39 cellular contexts compared by ENCODE assay signal in genomic region chr1:78358145-78358544, GRCh38.
"Had no signal": no experiment of that assay in that cellular context is flagged by ENCODE, and none has a peak within 500 bp of the region (broad histone marks: within the 10 kb centered on the region; RNA-seq: fewer than 3 reads in every experiment).

No MANE protein-coding gene starts in this region.

- H3K4me1 Mint-ChIP-seq: activated B cell treated with CpG ODN at 0.5 μM for 24 hours; activated naive CD4-positive, alpha-beta T cell treated with anti-CD3 and anti-CD28 coated beads, Interleukin-2, amount 50 U/mL, for 24 hours; activated naive CD8-positive, alpha-beta T cell treated with anti-CD3 and anti-CD28 coated beads, Interleukin-2, amount 10 ng/mL, durations not matched to agents 7 days and 5 days; activated T-helper 17 cell treated with anti-CD3 and anti-CD28 coated beads, Interleukin-2, amount 50 U/mL, for 72 hours; T-cell had no signal

- H3K9me3 Mint-ChIP-seq: activated B cell treated with CpG ODN at 0.5 μM for 24 hours; activated CD4-positive, alpha-beta memory T cell treated with anti-CD3 and anti-CD28 coated beads for 36 hours; activated naive CD4-positive, alpha-beta T cell treated with anti-CD3 and anti-CD28 coated beads, Interleukin-2, amount 50 U/mL, for 24 hours; activated naive CD8-positive, alpha-beta T cell treated with anti-CD3 and anti-CD28 coated beads, Interleukin-2, amount 10 ng/mL, durations not matched to agents 7 days and 5 days; activated T-cell treated with anti-CD3 and anti-CD28 coated beads, Interleukin-2, amount 50 U/mL, for 72 hours; activated T-helper 17 cell treated with anti-CD3 and anti-CD28 coated beads, Interleukin-2, amount 50 U/mL, for 72 hours had no signal

- ATAC-seq: activated T-cell treated with anti-CD3 and anti-CD28 coated beads, Interleukin-2, amount 50 U/mL, for 72 hours; activated T-helper 17 cell treated with anti-CD3 and anti-CD28 coated beads, Interleukin-2, amount 50 U/mL, for 72 hours; body of pancreas; Right ventricle myocardium inferior; SK-N-SH treated with all-trans-retinoic acid at 6 μM for 48 hours; T-cell had no signal

- H3K4me3 Mint-ChIP-seq: activated B cell treated with CpG ODN at 0.5 μM for 24 hours; activated CD4-positive, alpha-beta memory T cell treated with anti-CD3 and anti-CD28 coated beads for 36 hours; activated naive CD4-positive, alpha-beta T cell treated with anti-CD3 and anti-CD28 coated beads, Interleukin-2, amount 50 U/mL, for 24 hours; activated naive CD8-positive, alpha-beta T cell treated with anti-CD3 and anti-CD28 coated beads, Interleukin-2, amount 10 ng/mL, durations not matched to agents 7 days and 5 days; activated T-cell treated with anti-CD3 and anti-CD28 coated beads, Interleukin-2, amount 50 U/mL, for 72 hours; activated T-helper 17 cell treated with anti-CD3 and anti-CD28 coated beads, Interleukin-2, amount 50 U/mL, for 72 hours; T-cell had no signal

- H3K27me3 Mint-ChIP-seq: activated B cell treated with CpG ODN at 0.5 μM for 24 hours; activated CD4-positive, alpha-beta memory T cell treated with anti-CD3 and anti-CD28 coated beads for 36 hours; activated naive CD4-positive, alpha-beta T cell treated with anti-CD3 and anti-CD28 coated beads, Interleukin-2, amount 50 U/mL, for 24 hours had no signal

- H3K4me2 ChIP-seq: PC-9 had no signal

- H2AFZ ChIP-seq: PC-9 had no signal

- H3K4me1 ChIP-seq: ascending aorta, body of pancreas, breast epithelium had no signal

- H3K36me3 Mint-ChIP-seq: activated CD4-positive, alpha-beta memory T cell treated with anti-CD3 and anti-CD28 coated beads for 36 hours; activated naive CD4-positive, alpha-beta T cell treated with anti-CD3 and anti-CD28 coated beads, Interleukin-2, amount 50 U/mL, for 24 hours; activated naive CD8-positive, alpha-beta T cell treated with anti-CD3 and anti-CD28 coated beads, Interleukin-2, amount 10 ng/mL, durations not matched to agents 7 days and 5 days; T-cell had no signal

- H3K27ac ChIP-seq: ascending aorta, body of pancreas, breast epithelium, PC-9, RWPE1, VCaP had no signal

- H3K9me3 ChIP-seq: ascending aorta, body of pancreas, breast epithelium had no signal

- H3K27ac Mint-ChIP-seq: activated B cell treated with CpG ODN at 0.5 μM for 24 hours; activated CD4-positive, alpha-beta memory T cell treated with anti-CD3 and anti-CD28 coated beads for 36 hours; activated naive CD4-positive, alpha-beta T cell treated with anti-CD3 and anti-CD28 coated beads, Interleukin-2, amount 50 U/mL, for 24 hours; activated naive CD8-positive, alpha-beta T cell treated with anti-CD3 and anti-CD28 coated beads, Interleukin-2, amount 10 ng/mL, durations not matched to agents 7 days and 5 days; activated T-cell treated with anti-CD3 and anti-CD28 coated beads, Interleukin-2, amount 50 U/mL, for 72 hours; activated T-helper 17 cell treated with anti-CD3 and anti-CD28 coated beads, Interleukin-2, amount 50 U/mL, for 72 hours; T-cell had no signal

- H3K27me3 ChIP-seq: ascending aorta, body of pancreas, breast epithelium, MG63 had no signal

- H3K4me3 ChIP-seq: ascending aorta, body of pancreas, breast epithelium, MG63, PC-9 had no signal

- H3K36me3 ChIP-seq: ascending aorta, breast epithelium, MG63 had no signal

- DNase-seq: activated B cell treated with CpG ODN at 0.5 μM for 24 hours; activated CD4-positive, alpha-beta memory T cell treated with anti-CD3 and anti-CD28 coated beads for 36 hours; activated CD4-positive, alpha-beta T cell treated with anti-CD3 and anti-CD28 coated beads for 4 hours; activated CD4-positive, alpha-beta T cell treated with anti-CD3 and anti-CD28 coated beads, Interleukin-2, amount 50 U/mL, for 1 hour; activated CD4-positive, CD25-positive, alpha-beta regulatory T cell treated with anti-CD3 and anti-CD28 coated beads, Interleukin-2, amount 50 U/mL, for 72 hours; activated CD8-positive, alpha-beta memory T cell treated with anti-CD3 and anti-CD28 coated beads for 24 hours; activated effector memory CD4-positive, alpha-beta T cell treated with anti-CD3 and anti-CD28 coated beads, Interleukin-2, amount 50 U/mL, for 16 hours; activated naive CD4-positive, alpha-beta T cell; activated naive CD8-positive, alpha-beta T cell treated with anti-CD3 and anti-CD28 coated beads, Interleukin-2, amount 10 ng/mL, durations not matched to agents 7 days and 5 days; activated T-cell treated with anti-CD3 and anti-CD28 coated beads, Interleukin-2, amount 50 U/mL, for 1 hour; activated T-cell treated with anti-CD3 and anti-CD28 coated beads, Interleukin-2, amount 50 U/mL, for 72 hours; amygdala; body of pancreas; Kasumi-1; MG63; MV-4-11; NCI-H1092; NCI-H146; NCI-H187; NCI-H2029 treated with DMSO at 0.1 percent for 48 hours; NCI-H2107; NCI-H2171; NCI-H510A; NCI-H526; NCI-H748 treated with DMSO at 0.1 percent for 48 hours; NK-92 treated with Interleukin-12 subunit alpha and Interleukin-12 subunit beta, amount 100 ng/mL, for 24 hours; PC-9; SIG-M5; T-cell; T-helper 2 cell; T-helper 9 cell had no signal
